In genomic region chr3:1528621-1529020, GRCh38 we compare ENCODE assay signal across 19 cellular contexts.
DNase-seq lines count a peak whose midpoint lies in the region; ATAC-seq and TF ChIP-seq lines count a peak whose summit lies in the region.
"Had no signal": no experiment of that assay in that cellular context is flagged by ENCODE, and none has a peak within 500 bp of the region (broad histone marks: within the 10 kb centered on the region; RNA-seq: fewer than 3 reads in every experiment).

No MANE protein-coding gene starts in this region.

- ATAC-seq in heart left ventricle: no peak
- ATAC-seq: GM23338 had no signal

- H4K20me1 ChIP-seq in KMS-11 (ENCODE audit: insufficient read depth) (no peaks in the 10 kb centered on the region), OCI-LY3 (ENCODE audit: insufficient read depth, low read length) (no peaks in the 10 kb centered on the region)
- H4K20me1 ChIP-seq: BLaER1 treated with 17β-estradiol and CSF1 and Interleukin-3, amounts not matched to agents 10 nM and 100 nM had no signal

- H3K4me3 ChIP-seq in KMS-11 (IDR thresholded peaks at IDR 0.05; ENCODE audit: insufficient read depth, low read depth, low read length) (no peak overlapping the region), OCI-LY3 (ENCODE audit: low read length) (no peak overlapping the region), parathyroid adenoma (ENCODE audit: low read depth, low read length) (no peak overlapping the region), A673 (ENCODE audit: low read depth, low read length, poor library complexity, severe bottlenecking) (no peak overlapping the region), heart left ventricle (no peak overlapping the region)
- H3K4me3 ChIP-seq: BLaER1 treated with 17β-estradiol and CSF1 and Interleukin-3, amounts not matched to agents 10 nM and 100 nM; GM23338; HAP-1 had no signal

- H3K27me3 ChIP-seq in KMS-11 (ENCODE audit: insufficient read depth, low read depth) (no peaks in the 10 kb centered on the region), OCI-LY3 (ENCODE audit: low read depth, low read length) (no peaks in the 10 kb centered on the region), parathyroid adenoma (ENCODE audit: control insufficient read depth, insufficient read depth, low read length) (no peaks in the 10 kb centered on the region), A673 (replicated peaks; ENCODE audit: insufficient read depth, low read depth, low read length, poor library complexity) (no peaks in the 10 kb centered on the region), heart left ventricle (no peaks in the 10 kb centered on the region)
- H3K27me3 ChIP-seq: BE2C; BLaER1 treated with 17β-estradiol and CSF1 and Interleukin-3, amounts not matched to agents 10 nM and 100 nM had no signal

- H2AFZ ChIP-seq in KMS-11 (ENCODE audit: low read depth): peak overlapping the region; percentile 49
- 0 out of 2 replicates have a peak overlapping the region, but pooled peaks have one; percentile 51 for H2AFZ ChIP-seq in OCI-LY3 (ENCODE audit: low read depth, low read length)
- peak overlapping the region; percentile 10 for H2AFZ ChIP-seq in parathyroid adenoma
- H2AFZ ChIP-seq: GM23338 had no signal

- no peak overlapping the region for H3K9ac ChIP-seq in KMS-11
- no peak overlapping the region for H3K9ac ChIP-seq in OCI-LY3 (ENCODE audit: low read length)
- H3K9ac ChIP-seq in parathyroid adenoma: no peak overlapping the region
- H3K9ac ChIP-seq: BLaER1 treated with 17β-estradiol and CSF1 and Interleukin-3, amounts not matched to agents 10 nM and 100 nM had no signal

- H3K4me1 ChIP-seq in KMS-11 (ENCODE audit: low read depth, poor library complexity, severe bottlenecking) (peaks cover 13% of the 10 kb centered on the region), OCI-LY3 (ENCODE audit: low read length) (peaks cover 17% of the 10 kb centered on the region), parathyroid adenoma (peaks cover 4% of the 10 kb centered on the region), A673 (ENCODE audit: insufficient read depth, low read length, poor library complexity, severe bottlenecking) (no peaks in the 10 kb centered on the region), heart left ventricle (no peaks in the 10 kb centered on the region)
- H3K4me1 ChIP-seq: BLaER1 treated with 17β-estradiol and CSF1 and Interleukin-3, amounts not matched to agents 10 nM and 100 nM had no signal

- H3K9me3 ChIP-seq in OCI-LY3 (ENCODE audit: insufficient read depth, low read length): no peaks in the 10 kb centered on the region
- H3K9me3 ChIP-seq in parathyroid adenoma (ENCODE audit: control insufficient read depth, low read length): peaks cover 4% of the 10 kb centered on the region
- H3K9me3 ChIP-seq in A673 (ENCODE audit: low read depth, low read length, poor library complexity, severe bottlenecking): no peaks in the 10 kb centered on the region
- H3K9me3 ChIP-seq in heart left ventricle: no peaks in the 10 kb centered on the region
- H3K9me3 ChIP-seq: BE2C; BLaER1 treated with 17β-estradiol and CSF1 and Interleukin-3, amounts not matched to agents 10 nM and 100 nM; HAP-1 had no signal

- CTCF ChIA-PET in A673 (lab: Charles Lee): no interaction called here

- intact Hi-C loops in A673 (cut with micrococcal nuclease; ENCODE audit: unreplicated experiment) (no loop called here), heart left ventricle (cut with DNase I) (no loop called here)

- POLR2A ChIA-PET in A673 (lab: Charles Lee; ENCODE audit: low non-redundant PET): no interaction called here

- DNase-seq in A673 (ENCODE audit: low spot score): no peak
- no peak for DNase-seq in heart left ventricle
- no peak for DNase-seq in H4 (ENCODE audit: low spot score)
- DNase-seq: ACHN; AML-193; BE2C; Calu3; CD4-positive, alpha-beta T cell; CD8-positive, alpha-beta memory T cell; COR-L47; DMS53; DND-41; HFFc6 had no signal

- no peak for TF ChIP-seq POLR2A in heart left ventricle (IDR thresholded peaks at IDR 0.05)

- H3K36me3 ChIP-seq in KMS-11 (ENCODE audit: insufficient read depth): no peaks in the 10 kb centered on the region
- no peaks in the 10 kb centered on the region for H3K36me3 ChIP-seq in OCI-LY3 (replicated peaks; ENCODE audit: low read depth, low read length)
- H3K36me3 ChIP-seq in parathyroid adenoma (ENCODE audit: control insufficient read depth, insufficient read depth, low read length): no peaks in the 10 kb centered on the region
- no peaks in the 10 kb centered on the region for H3K36me3 ChIP-seq in A673 (ENCODE audit: insufficient read depth, low read length, poor library complexity, severe bottlenecking)
- no peaks in the 10 kb centered on the region for H3K36me3 ChIP-seq in heart left ventricle
- H3K36me3 ChIP-seq: BE2C; BLaER1 treated with 17β-estradiol and CSF1 and Interleukin-3, amounts not matched to agents 10 nM and 100 nM; HAP-1 had no signal

- peak overlapping the region; percentile 33; the same call in 1 of the 2 replicates for H3K4me2 ChIP-seq in KMS-11
- no peak overlapping the region for H3K4me2 ChIP-seq in OCI-LY3 (ENCODE audit: low read length)
- no peak overlapping the region for H3K4me2 ChIP-seq in parathyroid adenoma (ENCODE audit: low read length)
- H3K4me2 ChIP-seq: BLaER1 treated with 17β-estradiol and CSF1 and Interleukin-3, amounts not matched to agents 10 nM and 100 nM; GM23338 had no signal

- 63 to 75% (median 72%) methylated on average over 4 of the region's 4 CpGs for WGBS in heart left ventricle, 4 donors

- H3K79me2 ChIP-seq in KMS-11 (ENCODE audit: insufficient read depth, low read depth) (no peaks in the 10 kb centered on the region), OCI-LY3 (ENCODE audit: low read length) (no peaks in the 10 kb centered on the region), parathyroid adenoma (no peaks in the 10 kb centered on the region)

- BruUV-seq in A673 (replicated peaks; lab: Mats Ljungman, UMichigan): no TSS peak

- H3K27ac ChIP-seq in KMS-11: no peak overlapping the region
- H3K27ac ChIP-seq in OCI-LY3 (ENCODE audit: low read length): no peak overlapping the region
- no peak overlapping the region for H3K27ac ChIP-seq in parathyroid adenoma
- no peak overlapping the region for H3K27ac ChIP-seq in A673 (ENCODE audit: low read depth, low read length, poor library complexity, severe bottlenecking)
- H3K27ac ChIP-seq in heart left ventricle: no peak overlapping the region
- H3K27ac ChIP-seq: BLaER1 treated with 17β-estradiol and CSF1 and Interleukin-3, amounts not matched to agents 10 nM and 100 nM had no signal

- TF ChIP-seq CTCF in KMS-11 (conservative IDR thresholded peaks at IDR 0.05; ENCODE audit: low read depth, low read length) (no peak), OCI-LY3 (IDR thresholded peaks at IDR 0.05; ENCODE audit: low read depth, low read length) (no peak), parathyroid adenoma (IDR thresholded peaks at IDR 0.05) (no peak), A673 (conservative IDR thresholded peaks at IDR 0.05; ENCODE audit: low read depth, low read length) (no peak), heart left ventricle (IDR thresholded peaks at IDR 0.05) (no peak)
